ENCODE assay signal across 8 cellular contexts in genomic region chr16:46689492-46690280, GRCh38. TPM values are rescaled to one million over a fixed set of nuclear protein-coding genes. Genes with fewer than 3 reads are reported as not detected.
A peak's percentile ranks its signal among the peaks of the same experiment; 100 is the strongest.
DNase-seq lines count a peak whose midpoint lies in the region; ATAC-seq and TF ChIP-seq lines count a peak whose summit lies in the region.

TSS of gene ORC6 (plus strand) at chr16:46689659. CDS start at chr16:46689706, 47 bp downstream.

- H3K4me1 Mint-ChIP-seq in CD4-positive, alpha-beta memory T cell = peaks cover 26 to 33% (median 29%) of the 10 kb centered on the region in 4 donors
- H3K4me1 Mint-ChIP-seq in activated CD4-positive, alpha-beta memory T cell treated with anti-CD3 and anti-CD28 coated beads for 36 hours (ENCODE audit: low read depth) = peaks cover 41% of the 10 kb centered on the region

- no peak for TF ChIP-seq CTCF in lower lobe of right lung (IDR thresholded peaks at IDR 0.05)

- H3K27me3 Mint-ChIP-seq in CD4-positive, alpha-beta memory T cell = no peaks in the 10 kb centered on the region
- H3K27me3 Mint-ChIP-seq in activated CD4-positive, alpha-beta memory T cell treated with anti-CD3 and anti-CD28 coated beads for 36 hours = no peaks in the 10 kb centered on the region

- H3K36me3 Mint-ChIP-seq in CD4-positive, alpha-beta memory T cell = peaks cover 0 to 1% of the 10 kb centered on the region in 2 donors
- peaks cover 24% of the 10 kb centered on the region for H3K36me3 Mint-ChIP-seq in activated CD4-positive, alpha-beta memory T cell treated with anti-CD3 and anti-CD28 coated beads for 36 hours

- H3K9me3 Mint-ChIP-seq in CD4-positive, alpha-beta memory T cell = peaks cover 0 to 1% (median 0%) of the 10 kb centered on the region in 8 donors
- no peaks in the 10 kb centered on the region for H3K9me3 Mint-ChIP-seq in activated CD4-positive, alpha-beta memory T cell treated with anti-CD3 and anti-CD28 coated beads for 36 hours

- ATAC-seq in GM19395 (IDR thresholded peaks at IDR 0.05; ENCODE audit: unreplicated experiment) (peak; percentile 72), HG03558 (IDR thresholded peaks at IDR 0.05; ENCODE audit: extremely low read depth, unreplicated experiment) (peak; percentile 41), lower lobe of right lung (peak; percentile 94 to 95)

- no peak within 1 kb of the TSS for H3K27ac Mint-ChIP-seq in CD4-positive, alpha-beta memory T cell
- no peak within 1 kb of the TSS for H3K27ac Mint-ChIP-seq in activated CD4-positive, alpha-beta memory T cell treated with anti-CD3 and anti-CD28 coated beads for 36 hours

- peaks cover 46% of the 10 kb centered on the region for H3K4me1 ChIP-seq in CD4-positive, alpha-beta memory T cell (ENCODE audit: insufficient read depth, low read length)
- H3K4me1 ChIP-seq in ectodermal cell (ENCODE audit: control insufficient read depth, insufficient read depth, low read length) = peaks cover 10% of the 10 kb centered on the region
- H3K4me1 ChIP-seq in lower lobe of right lung = peaks cover 37% of the 10 kb centered on the region

- no peaks in the 10 kb centered on the region for H3K36me3 ChIP-seq in CD4-positive, alpha-beta memory T cell (ENCODE audit: insufficient read depth, low read length)
- H3K36me3 ChIP-seq in ectodermal cell (ENCODE audit: control insufficient read depth, insufficient read depth, low read length) = peaks cover 9% of the 10 kb centered on the region
- no peaks in the 10 kb centered on the region for H3K36me3 ChIP-seq in lower lobe of right lung

- CTCF ChIA-PET in CD4-positive, alpha-beta memory T cell (lab: Charles Lee; ENCODE audit: partially characterized antibody) = interaction anchor here (0.6 to 2.2 kb wide), 3 partner anchors 14 to 294 kb away, joined by 3 to 9 read pairs (median 3); no protein-coding TSS in a partner anchor
- CTCF ChIA-PET in activated CD4-positive, alpha-beta memory T cell treated with anti-CD3 and anti-CD28 coated beads for 36 hours (lab: Charles Lee) = interaction anchor here (0.6 to 4.0 kb wide), 6 partner anchors 14 to 240 kb away, joined by 3 to 36 read pairs (median 4); partner anchors contain the start of gene GPT2

- no peak within 1 kb of the TSS for H3K4me3 Mint-ChIP-seq in CD4-positive, alpha-beta memory T cell
- H3K4me3 Mint-ChIP-seq in activated CD4-positive, alpha-beta memory T cell treated with anti-CD3 and anti-CD28 coated beads for 36 hours = no peak within 1 kb of the TSS

- peak within 1 kb of the TSS; percentile 92 for H3K27ac ChIP-seq in CD4-positive, alpha-beta memory T cell (ENCODE audit: low read depth, low read length)
- H3K27ac ChIP-seq in ectodermal cell (ENCODE audit: insufficient read depth, low read depth, low read length, poor library complexity, severe bottlenecking) (peak within 1 kb of the TSS; percentile 93), lower lobe of right lung (peak within 1 kb of the TSS; percentile 88)

- H3K27me3 ChIP-seq in CD4-positive, alpha-beta memory T cell (ENCODE audit: insufficient read depth, low read length) = no peaks in the 10 kb centered on the region
- H3K27me3 ChIP-seq in ectodermal cell (ENCODE audit: control insufficient read depth, insufficient read depth, low read length, poor library complexity, severe bottlenecking) (no peaks in the 10 kb centered on the region), lower lobe of right lung (ENCODE audit: low read depth) (no peaks in the 10 kb centered on the region)

- intact Hi-C loops in CD4-positive, alpha-beta memory T cell (cut with micrococcal nuclease) = loop anchor here (1.0 to 10.0 kb wide), 11 partner anchors 69 to 1921 kb away; partner anchors contain the start of genes ABCC11, C16orf87, DNAJA2 and GPT2
- intact Hi-C loops in activated CD4-positive, alpha-beta memory T cell treated with anti-CD3 and anti-CD28 coated beads for 36 hours (cut with micrococcal nuclease) = loop anchor here (1.0 to 10.0 kb wide), 11 partner anchors 16 to 1921 kb away; partner anchors contain the start of genes C16orf87, DNAJA2, GPT2 and ITFG1
- intact Hi-C loops in lower lobe of right lung (cut with DNase I) = no loop called here

- peak within 1 kb of the TSS; percentile 92 to 97 for H3K4me3 ChIP-seq in CD4-positive, alpha-beta memory T cell (ENCODE audit: low read length in 2 of 2)
- H3K4me3 ChIP-seq in ectodermal cell (ENCODE audit: insufficient read depth, low read depth, low read length) (peak within 1 kb of the TSS; percentile 72), lower lobe of right lung (peak within 1 kb of the TSS; percentile 97)

- 0 to 1% methylated on average over 73 of the region's 73 CpGs for WGBS in ectodermal cell, 2 experiments

- H3K9me3 ChIP-seq in CD4-positive, alpha-beta memory T cell (ENCODE audit: control insufficient read depth in 1 of 2, low read length in 2 of 2) = no peaks in the 10 kb centered on the region
- H3K9me3 ChIP-seq in ectodermal cell (ENCODE audit: control insufficient read depth, low read length) (no peaks in the 10 kb centered on the region), lower lobe of right lung (no peaks in the 10 kb centered on the region)

- POLR2A ChIA-PET in CD4-positive, alpha-beta memory T cell (lab: Charles Lee; ENCODE audit: partially characterized antibody) = interaction anchor here (0.8 to 1.1 kb wide), 2 partner anchors 142 to 284 kb away, joined by 3 read pairs; partner anchors contain the start of gene DNAJA2
- POLR2A ChIA-PET in activated CD4-positive, alpha-beta memory T cell treated with anti-CD3 and anti-CD28 coated beads for 36 hours (lab: Charles Lee) = interaction anchor here (0.7 to 1.4 kb wide), 3 partner anchors 195 to 454 kb away, joined by 3 to 9 read pairs (median 4); partner anchors contain the start of genes GPT2 and NETO2

- DNase-seq in CD4-positive, alpha-beta memory T cell = peak; percentile 97 to 98 (median 97)
- DNase-seq in NCI-H82 (lab: John Stamatoyannopoulos, UW) (peak; percentile 98), lower lobe of right lung (peak; percentile 99)
- peak; percentile 98 for DNase-seq in activated CD4-positive, alpha-beta memory T cell treated with anti-CD3 and anti-CD28 coated beads for 36 hours
- DNase-seq in stimulated activated CD4-positive, alpha-beta T cell treated with anti-CD3 and anti-CD28 coated beads, TNF-alpha, amount 100 ng/mL, for 1 hour (ENCODE audit: low read depth in 3 of 3, low spot score in 1 of 3) = peak; percentile 91 to 94 (median 91)

RNA-seq across cellular contexts. Expression of gene ORC6, which starts in this region (rescaled TPM):
- total RNA-seq in CD4-positive, alpha-beta memory T cell = 1 to 10 TPM; 3.0 to 3.3 TPM
- polyA plus RNA-seq in CD4-positive, alpha-beta memory T cell = under 1 TPM; 0.30 to 0.40 TPM
- 10 to 100 TPM; 48.6 to 51.7 TPM for total RNA-seq in activated CD4-positive, alpha-beta memory T cell treated with anti-CD3 and anti-CD28 coated beads for 36 hours
- polyA plus RNA-seq in ectodermal cell (2013, experiment 1 of 4) = 88.1 TPM
- polyA plus RNA-seq in ectodermal cell (2013, experiment 2 of 4) = 80.8 TPM
- polyA plus RNA-seq in ectodermal cell (2013, experiment 3 of 4) = 71.7 TPM
- 69.5 TPM for polyA plus RNA-seq in ectodermal cell (2013, experiment 4 of 4)
- 1.3 TPM for total RNA-seq in lower lobe of right lung

Comparison
In these comparisons a context has a peak if more than half of its experiments do, and no peak if none do; other contexts are left out.
1. Peak in every context shown above with its lines: DNase-seq, ATAC-seq, H3K4me3 ChIP-seq and H3K27ac ChIP-seq.
2. RNA of gene ORC6 (total RNA-seq): 48.6 to 51.7 TPM in activated CD4-positive, alpha-beta memory T cell treated with anti-CD3 and anti-CD28 coated beads for 36 hours; 3.0 to 3.3 TPM in CD4-positive, alpha-beta memory T cell and 1.3 TPM in lower lobe of right lung (single experiment); every median in the first group is over 10 times any median in the second.
3. ATAC-seq: peak in every context shown above with its lines; median percentile 94 in lower lobe of right lung; 72 in GM19395; 41 in HG03558.